ENCODE assay signal across 19 cellular contexts in the genomic region with DNA sequence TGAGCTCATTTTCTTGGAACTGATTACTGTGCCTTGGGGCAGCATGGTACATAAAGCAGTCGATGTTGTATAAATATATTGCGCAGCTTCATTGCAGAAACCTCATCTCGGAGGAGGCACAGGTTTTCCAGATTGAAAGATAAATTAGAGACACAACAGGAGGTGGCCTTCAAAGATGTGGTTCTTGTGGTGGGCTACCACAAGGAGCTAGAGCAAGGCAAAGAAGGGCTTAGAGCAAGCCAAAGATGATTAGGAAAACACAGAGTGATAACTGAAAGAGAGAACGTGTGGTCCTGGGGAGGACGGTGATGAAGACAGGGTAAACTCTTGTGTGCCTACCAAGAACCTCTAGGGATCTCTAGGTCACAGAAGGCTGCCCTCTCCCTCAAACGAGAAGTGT.
DNase-seq lines count a peak whose midpoint lies in the region; ATAC-seq and TF ChIP-seq lines count a peak whose summit lies in the region.
"Had no signal": no experiment of that assay in that cellular context is flagged by ENCODE, and none has a peak within 500 bp of the region (broad histone marks: within the 10 kb centered on the region; RNA-seq: fewer than 3 reads in every experiment).

No MANE protein-coding gene starts in this region.

- TF ChIP-seq CTCF in mammary epithelial cell (conservative IDR thresholded peaks at IDR 0.05 in 1 of 2, IDR thresholded peaks at IDR 0.05 in 1 of 2; ENCODE audit: extremely low read depth in 1 of 2, insufficient read depth in 1 of 2, low read depth in 1 of 2, low read length in 2 of 2) (no peak), osteoblast (IDR thresholded peaks at IDR 0.05; ENCODE audit: extremely low read depth, low read depth, low read length) (no peak), uterus (IDR thresholded peaks at IDR 0.05) (no peak)

- no peaks in the 10 kb centered on the region for H4K20me1 ChIP-seq in mammary epithelial cell (ENCODE audit: insufficient read depth, low read length)
- no peaks in the 10 kb centered on the region for H4K20me1 ChIP-seq in osteoblast (ENCODE audit: insufficient read depth, low read length)

- H3K79me2 ChIP-seq in mammary epithelial cell (ENCODE audit: insufficient read depth, low read length) (no peaks in the 10 kb centered on the region), osteoblast (ENCODE audit: insufficient read depth, low read length) (no peaks in the 10 kb centered on the region)

- CTCF ChIA-PET in mammary epithelial cell (lab: Charles Lee; ENCODE audit: low non-redundant PET): interaction anchor here (0.6 kb wide), 1 partner anchor 32 kb away, joined by 7 read pairs; no protein-coding TSS in a partner anchor

- no peak overlapping the region for H3K9ac ChIP-seq in mammary epithelial cell (ENCODE audit: insufficient read depth, low read length)

- H3K36me3 ChIP-seq in mammary epithelial cell (ENCODE audit: insufficient read depth, low read length) (no peaks in the 10 kb centered on the region), osteoblast (ENCODE audit: insufficient read depth, low read length) (no peaks in the 10 kb centered on the region), uterus (no peaks in the 10 kb centered on the region)
- H3K36me3 ChIP-seq: SJCRH30 had no signal

- H3K27ac ChIP-seq in mammary epithelial cell (ENCODE audit: insufficient read depth, low read depth, low read length) (no peak overlapping the region), osteoblast (ENCODE audit: low read depth, low read length) (no peak overlapping the region), uterus (no peak overlapping the region)
- H3K27ac ChIP-seq: SJCRH30 had no signal

- BruUV-seq in mammary epithelial cell (replicated peaks; lab: Mats Ljungman, UMichigan): no TSS peak

- no peaks in the 10 kb centered on the region for H3K27me3 ChIP-seq in mammary epithelial cell (ENCODE audit: insufficient read depth, low read length)
- H3K27me3 ChIP-seq in osteoblast (ENCODE audit: insufficient read depth, low read length): no peaks in the 10 kb centered on the region
- H3K27me3 ChIP-seq in uterus: no peaks in the 10 kb centered on the region
- H3K27me3 ChIP-seq: SJCRH30 had no signal

- peaks cover 2% of the 10 kb centered on the region for H3K9me3 ChIP-seq in mammary epithelial cell (replicated peaks; ENCODE audit: insufficient read depth, low read length)
- no peaks in the 10 kb centered on the region for H3K9me3 ChIP-seq in osteoblast (ENCODE audit: low read depth, low read length)
- no peaks in the 10 kb centered on the region for H3K9me3 ChIP-seq in uterus
- H3K9me3 ChIP-seq: SJCRH30 had no signal

- dilution Hi-C loops in mammary epithelial cell (cut with HindIII; ENCODE audit: low sequenced_read_pairs): no loop called here

- H2AFZ ChIP-seq in mammary epithelial cell (ENCODE audit: low read depth, low read length) (peak overlapping the region; percentile 27), osteoblast (ENCODE audit: low read length) (peak overlapping the region; percentile 42)

- ATAC-seq in HG02885 (IDR thresholded peaks at IDR 0.05; ENCODE audit: poor library complexity, unreplicated experiment) (no peak), GM21786 (IDR thresholded peaks at IDR 0.05; ENCODE audit: unreplicated experiment) (no peak)

- H3K4me1 ChIP-seq in mammary epithelial cell (ENCODE audit: insufficient read depth, low read length) (peaks cover 6% of the 10 kb centered on the region), osteoblast (ENCODE audit: insufficient read depth, low read length) (no peaks in the 10 kb centered on the region), uterus (no peaks in the 10 kb centered on the region)
- H3K4me1 ChIP-seq: SJCRH30 had no signal

- H3K4me3 ChIP-seq in Jurkat, Clone E6-1 (ENCODE audit: low read length): no peak overlapping the region
- H3K4me3 ChIP-seq in mammary epithelial cell (replicated peaks in 1 of 3; ENCODE audit: insufficient read depth in 1 of 3, low read depth in 2 of 3, low read length in 3 of 3): no peak overlapping the region
- H3K4me3 ChIP-seq in osteoblast (ENCODE audit: insufficient read depth, low read length): no peak overlapping the region
- H3K4me3 ChIP-seq in uterus: no peak overlapping the region
- H3K4me3 ChIP-seq: SJCRH30 had no signal

- no peak overlapping the region for H3K4me2 ChIP-seq in mammary epithelial cell (ENCODE audit: insufficient read depth, low read depth, low read length)
- H3K4me2 ChIP-seq in osteoblast (ENCODE audit: insufficient read depth, low read length): no peak overlapping the region

- in situ Hi-C loops in mammary epithelial cell (cut with MboI; ENCODE audit: low sequenced_read_pairs in 2 of 2): no loop called here

- TF ChIP-seq POLR2A in uterus (IDR thresholded peaks at IDR 0.05): no peak

- peak; percentile 57 for DNase-seq in Jurkat, Clone E6-1 (ENCODE audit: low read depth, low spot score)
- peak; percentile 66 for DNase-seq in RPMI7951 (ENCODE audit: low read depth)
- no peak for DNase-seq in mammary epithelial cell
- no peak for DNase-seq in osteoblast (ENCODE audit: insufficient read length, low spot score, missing footprints)
- no peak for DNase-seq in amygdala (lab: John Stamatoyannopoulos, UW)
- no peak for DNase-seq in uterus
- DNase-seq: Calu3; CD4-positive, alpha-beta T cell; DMS79; Kasumi-1; NCI-H1417 treated with DMSO at 0.1 percent for 48 hours; NCI-H1930; NCI-H2171; NCI-H446; NCI-H69; NK-92 treated with Interleukin-12 subunit alpha and Interleukin-12 subunit beta, amount 100 ng/mL, for 24 hours; SJCRH30 had no signal

- 63% methylated on average over 6 of the region's 6 CpGs for WGBS in mammary epithelial cell (ENCODE audit: low coverage, missing lambda C conversion rate)

- intact Hi-C loops in mammary epithelial cell (cut with micrococcal nuclease): no loop called here
- intact Hi-C loops in uterus (cut with DNase I; ENCODE audit: low total_unique reads): no loop called here

Comparison
In these comparisons a context has a peak if more than half of its experiments do, and no peak if none do; other contexts are left out.
1. DNase-seq: peak in Jurkat, Clone E6-1 (single experiment) and RPMI7951 (single experiment); none in mammary epithelial cell (single experiment), osteoblast (single experiment), amygdala (0 of 56) and uterus (0 of 2).